17 cellular contexts compared by ENCODE assay signal in the genomic region with DNA sequence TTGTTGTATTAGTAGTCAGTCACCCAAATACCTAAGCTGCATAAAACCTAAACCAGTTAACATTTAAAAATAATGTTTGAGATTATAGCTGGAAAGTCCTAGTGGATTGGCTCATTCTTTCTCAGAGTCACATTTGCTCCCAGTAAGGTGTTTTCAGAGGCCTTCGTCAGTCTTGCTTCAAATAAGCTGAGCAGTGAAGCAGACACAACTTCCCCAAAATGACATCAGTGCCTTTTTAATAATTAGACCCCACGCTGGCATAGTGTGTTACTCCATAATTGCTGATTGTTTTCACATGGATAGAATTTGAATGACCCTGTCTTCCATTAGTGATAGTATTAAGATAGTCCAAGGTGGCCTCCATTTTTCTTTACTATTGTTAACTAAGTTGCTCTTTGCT.
DNase-seq lines count a peak whose midpoint lies in the region; ATAC-seq and TF ChIP-seq lines count a peak whose summit lies in the region.
"Had no signal": no experiment of that assay in that cellular context is flagged by ENCODE, and none has a peak within 500 bp of the region (broad histone marks: within the 10 kb centered on the region; RNA-seq: fewer than 3 reads in every experiment).

No MANE protein-coding gene starts in this region.

- H2AFZ ChIP-seq in Karpas-422 (ENCODE audit: low read length): no peak overlapping the region

- no peaks in the 10 kb centered on the region for H4K20me1 ChIP-seq in Karpas-422 (ENCODE audit: insufficient read depth, low read depth, low read length)

- no peak overlapping the region for H3K27ac ChIP-seq in Karpas-422 (ENCODE audit: low read length)
- H3K27ac ChIP-seq: C4-2B, RWPE1, SJSA1 had no signal

- peak; percentile 48 for ATAC-seq in GM18505 (IDR thresholded peaks at IDR 0.05; ENCODE audit: unreplicated experiment)
- ATAC-seq in HG02623 (IDR thresholded peaks at IDR 0.05; ENCODE audit: unreplicated experiment): peak; percentile 33
- no peak for ATAC-seq in GM19467 (IDR thresholded peaks at IDR 0.05; ENCODE audit: unreplicated experiment)

- H3K9me3 ChIP-seq in Karpas-422 (ENCODE audit: low read length): no peaks in the 10 kb centered on the region
- H3K9me3 ChIP-seq: MG63, SJSA1 had no signal

- H3K9me2 ChIP-seq in Karpas-422 (replicated peaks; ENCODE audit: insufficient read depth, low read length): no peaks in the 10 kb centered on the region

- H3K9ac ChIP-seq in Karpas-422 (ENCODE audit: low read length): no peak overlapping the region

- H3K4me1 ChIP-seq in Karpas-422 (ENCODE audit: low read length): peaks cover 4% of the 10 kb centered on the region
- H3K4me1 ChIP-seq: SJSA1 had no signal

- H3K4me2 ChIP-seq in Karpas-422 (ENCODE audit: low read depth, low read length, poor library complexity, severe bottlenecking): no peak overlapping the region

- no peak for TF ChIP-seq POLR2A in GM18505 (IDR thresholded peaks at IDR 0.05; ENCODE audit: borderline replicate concordance, extremely low read depth, insufficient read depth, insufficient read length)

- H3K27me3 ChIP-seq in Karpas-422 (ENCODE audit: low read length): no peaks in the 10 kb centered on the region
- H3K27me3 ChIP-seq: MG63, SJSA1 had no signal

- no peak overlapping the region for H3K4me3 ChIP-seq in Karpas-422 (ENCODE audit: low read length)
- H3K4me3 ChIP-seq: MG63, SJSA1 had no signal

- H3K36me3 ChIP-seq in Karpas-422 (ENCODE audit: insufficient read depth, low read length): no peaks in the 10 kb centered on the region
- H3K36me3 ChIP-seq: MG63, SJSA1 had no signal

- DNase-seq in Karpas-422 (peak; percentile 50), retina (peak; percentile 13), DMS53 (lab: John Stamatoyannopoulos, UW) (no peak), OCI-M2 (lab: John Stamatoyannopoulos, UW; ENCODE audit: unreplicated experiment) (no peak)
- DNase-seq: H7, MG63, NCI-H1092 treated with DMSO at 0.1 percent for 48 hours, NCI-H2081 treated with DMSO at 0.1 percent for 48 hours, NCI-H524, OCI-M1, T-helper 2 cell had no signal

- no peaks in the 10 kb centered on the region for H3K79me2 ChIP-seq in Karpas-422 (ENCODE audit: low read length)

Comparison
In these comparisons a context has a peak if more than half of its experiments do, and no peak if none do; other contexts are left out.
1. DNase-seq: peak in Karpas-422 (single experiment) and retina (single experiment); none in DMS53 (single experiment) and OCI-M2 (single experiment).